In genomic region chr3:172201990-172202318, GRCh38 we compare ENCODE assay signal across 11 cellular contexts.
DNase-seq lines count a peak whose midpoint lies in the region; ATAC-seq, FAIRE-seq and TF ChIP-seq lines count a peak whose summit lies in the region.
"Had no signal": no experiment of that assay in that cellular context is flagged by ENCODE, and none has a peak within 500 bp of the region (broad histone marks: within the 10 kb centered on the region; RNA-seq: fewer than 3 reads in every experiment).

No MANE protein-coding gene starts in this region.

- H2BK5ac ChIP-seq in mesendoderm (ENCODE audit: low read length) = no peak overlapping the region

- no peak for FAIRE-seq in GM12892 (lab: Jason Lieb, UNC)

- peaks cover 27% of the 10 kb centered on the region for H3K79me2 ChIP-seq in mesendoderm (ENCODE audit: control insufficient read depth, insufficient read depth, low read length)

- no CpG with 5 or more reads among the region's 3 CpGs for WGBS in mesendoderm (ENCODE audit: extremely low coverage, insufficient coverage, low lambda C conversion rate)

- H4K8ac ChIP-seq in mesendoderm (ENCODE audit: low read depth, low read length) = no peak overlapping the region

- H3K4me2 ChIP-seq in mesendoderm (ENCODE audit: low read length) = no peak overlapping the region

- H3K18ac ChIP-seq in mesendoderm (ENCODE audit: low read length) = no peak overlapping the region

- no peak overlapping the region for H2BK15ac ChIP-seq in mesendoderm (replicated peaks; ENCODE audit: low read depth)

- no peak for TF ChIP-seq POLR2A in GM12892 (IDR thresholded peaks at IDR 0.05; ENCODE audit: low read depth, low read length)

- peaks cover 2% of the 10 kb centered on the region for H3K4me1 ChIP-seq in mesendoderm (ENCODE audit: control insufficient read depth, low read depth, low read length)

- no peaks in the 10 kb centered on the region for H3K27me3 ChIP-seq in mesendoderm (ENCODE audit: insufficient read depth, low read length, poor library complexity)
- H3K27me3 ChIP-seq: BLaER1 treated with 17β-estradiol and CSF1 and Interleukin-3, amounts not matched to agents 10 nM and 100 nM had no signal

- ATAC-seq in Right ventricle myocardium inferior = peak; percentile 17

- no peaks in the 10 kb centered on the region for H3K36me3 ChIP-seq in mesendoderm (ENCODE audit: control insufficient read depth, insufficient read depth, low read length)

- H2BK120ac ChIP-seq in mesendoderm (ENCODE audit: low read depth, low read length) = no peak overlapping the region

- intact Hi-C loops in Right ventricle myocardium inferior (cut with DNase I) (loop anchor here (2.0 to 5.0 kb wide), 5 partner anchors 50 to 161 kb away; no protein-coding TSS in a partner anchor), cardiac septum (cut with DNase I) (loop anchor here (2.0 to 5.0 kb wide), 4 partner anchors 55 to 161 kb away; no protein-coding TSS in a partner anchor)

- TF ChIP-seq CTCF in coronary artery (IDR thresholded peaks at IDR 0.05) = no peak

- H3K4me3 ChIP-seq in coronary artery (no peak overlapping the region), mesendoderm (ENCODE audit: low read length) (no peak overlapping the region)
- H3K4me3 ChIP-seq: BLaER1 treated with 17β-estradiol and CSF1 and Interleukin-3, amounts not matched to agents 10 nM and 100 nM had no signal

- H2AK5ac ChIP-seq in mesendoderm (ENCODE audit: low read length) = no peak overlapping the region

- H3K27ac ChIP-seq in coronary artery (peak overlapping the region; percentile 68 to 87), mesendoderm (ENCODE audit: low read depth, low read length) (no peak overlapping the region)

- no peak overlapping the region for H4K5ac ChIP-seq in mesendoderm (ENCODE audit: low read length)

- no peak overlapping the region for H3K4ac ChIP-seq in mesendoderm (ENCODE audit: low read depth, low read length)

- no peak overlapping the region for H3K23ac ChIP-seq in mesendoderm (ENCODE audit: low read length)

- H3K9ac ChIP-seq in mesendoderm (ENCODE audit: low read length) = no peak overlapping the region
- H3K9ac ChIP-seq: BLaER1 treated with 17β-estradiol and CSF1 and Interleukin-3, amounts not matched to agents 10 nM and 100 nM had no signal

- H3K56ac ChIP-seq in mesendoderm (ENCODE audit: low read length) = no peak overlapping the region

- H3K79me1 ChIP-seq in mesendoderm (ENCODE audit: low read length) = peaks cover 19% of the 10 kb centered on the region

- DNase-seq in Right ventricle myocardium inferior (ENCODE audit: missing footprints) (no peak), cardiac septum (ENCODE audit: low spot score) (no peak), coronary artery (ENCODE audit: low spot score) (no peak), mesendoderm (peak; percentile 50), NCI-H1105 (lab: John Stamatoyannopoulos, UW) (no peak), NCI-H748 treated with DMSO at 0.1 percent for 48 hours (lab: John Stamatoyannopoulos, UW) (no peak), NCI-H1417 (lab: John Stamatoyannopoulos, UW) (no peak), GM12892 (ENCODE audit: insufficient read length) (no peak)
- DNase-seq: activated CD4-positive, alpha-beta T cell treated with anti-CD3 and anti-CD28 coated beads, Interleukin-2, amount 50 U/mL, for 4 hours; effector CD8-positive, alpha-beta T cell had no signal
